3 cellular contexts compared by ENCODE assay signal in the genomic region with DNA sequence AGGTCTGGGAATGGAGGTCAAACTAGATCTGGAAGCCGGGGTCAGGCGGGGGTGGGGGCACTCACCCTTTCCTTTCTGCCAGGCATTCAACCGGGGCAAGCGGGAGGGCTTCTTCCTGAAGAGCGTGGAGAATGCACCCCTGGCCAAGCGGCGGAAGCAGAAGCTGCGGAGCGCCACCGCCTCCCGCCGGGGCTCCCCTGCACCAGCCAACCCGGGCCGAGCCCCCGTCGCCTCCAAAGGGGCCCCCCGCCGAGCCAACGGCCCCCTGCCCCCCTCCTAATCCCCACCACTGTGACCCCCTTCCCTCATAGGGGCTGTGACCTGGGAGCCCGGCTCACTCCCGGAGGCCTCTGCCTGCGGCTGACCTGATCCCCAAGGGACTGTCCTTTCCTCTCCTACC.
A peak's percentile ranks its signal among the peaks of the same experiment; 100 is the strongest.
TF ChIP-seq lines count a peak whose summit lies in the region.

No MANE protein-coding gene starts in this region.

TF ChIP-seq in SK-N-SH, 30 proteins besides CTCF, POLR2A, EP300 and RAD21:
- TF ChIP-seq POLR2AphosphoS5 (IDR thresholded peaks at IDR 0.05; ENCODE audit: low read depth, low read length), result no peak
- TF ChIP-seq TCF12 (IDR thresholded peaks at IDR 0.05), result no peak
- TF ChIP-seq TEAD4 (IDR thresholded peaks at IDR 0.05; ENCODE audit: borderline replicate concordance, insufficient read depth), result no peak
- TF ChIP-seq FOSL2 (IDR thresholded peaks at IDR 0.05; ENCODE audit: borderline replicate concordance, low read depth), result no peak
- no peak for TF ChIP-seq FOXJ3 (CRISPR knock-in tag; IDR thresholded peaks at IDR 0.05)
- TF ChIP-seq NRF1 (IDR thresholded peaks at IDR 0.05; ENCODE audit: low read depth, low read length), result no peak
- no peak for TF ChIP-seq RFX5 (IDR thresholded peaks at IDR 0.05; ENCODE audit: low read length)
- no peak for TF ChIP-seq MAX (IDR thresholded peaks at IDR 0.05; ENCODE audit: low read depth)
- no peak for TF ChIP-seq TAF1 (IDR thresholded peaks at IDR 0.05; ENCODE audit: borderline replicate concordance, low read depth, low read length)
- TF ChIP-seq YY1 (IDR thresholded peaks at IDR 0.05; ENCODE audit: low read depth), result no peak
- no peak for TF ChIP-seq SIN3A (IDR thresholded peaks at IDR 0.05; ENCODE audit: borderline replicate concordance, low read depth, low read length)
- no peak for TF ChIP-seq USF2 (IDR thresholded peaks at IDR 0.05; ENCODE audit: borderline replicate concordance, low read depth, low read length)

TF ChIP-seq in SK-N-SH treated with all-trans-retinoic acid at 6 μM for 48 hours, 23 proteins besides CTCF, POLR2A, EP300 and RAD21 (continues in another document):
- TF ChIP-seq BACH2 (CRISPR knock-in tag; IDR thresholded peaks at IDR 0.05; ENCODE audit: borderline replicate concordance) (no peak), ESRRG (CRISPR knock-in tag; IDR thresholded peaks at IDR 0.05) (no peak), OSR1 (CRISPR knock-in tag; IDR thresholded peaks at IDR 0.05) (no peak), RARB (CRISPR knock-in tag; IDR thresholded peaks at IDR 0.05) (no peak), TOX (CRISPR knock-in tag; IDR thresholded peaks at IDR 0.05; ENCODE audit: borderline replicate concordance) (no peak), ZNF8 (CRISPR knock-in tag; IDR thresholded peaks at IDR 0.05) (no peak), POU6F1 (CRISPR knock-in tag; IDR thresholded peaks at IDR 0.05; ENCODE audit: borderline replicate concordance, low read depth) (no peak), ZNF565 (CRISPR knock-in tag; conservative IDR thresholded peaks at IDR 0.05; ENCODE audit: low read depth) (no peak), SNAI2 (CRISPR knock-in tag; IDR thresholded peaks at IDR 0.05) (no peak), ZC3H10 (CRISPR knock-in tag; IDR thresholded peaks at IDR 0.05) (no peak), PATZ1 (CRISPR knock-in tag; IDR thresholded peaks at IDR 0.05; ENCODE audit: borderline replicate concordance) (no peak), ZFP30 (CRISPR knock-in tag; IDR thresholded peaks at IDR 0.05) (no peak), ZNF70 (CRISPR knock-in tag; IDR thresholded peaks at IDR 0.05) (no peak), TCF4 (CRISPR knock-in tag; IDR thresholded peaks at IDR 0.05; ENCODE audit: borderline replicate concordance) (no peak)
- TF ChIP-seq, protein P1, sequence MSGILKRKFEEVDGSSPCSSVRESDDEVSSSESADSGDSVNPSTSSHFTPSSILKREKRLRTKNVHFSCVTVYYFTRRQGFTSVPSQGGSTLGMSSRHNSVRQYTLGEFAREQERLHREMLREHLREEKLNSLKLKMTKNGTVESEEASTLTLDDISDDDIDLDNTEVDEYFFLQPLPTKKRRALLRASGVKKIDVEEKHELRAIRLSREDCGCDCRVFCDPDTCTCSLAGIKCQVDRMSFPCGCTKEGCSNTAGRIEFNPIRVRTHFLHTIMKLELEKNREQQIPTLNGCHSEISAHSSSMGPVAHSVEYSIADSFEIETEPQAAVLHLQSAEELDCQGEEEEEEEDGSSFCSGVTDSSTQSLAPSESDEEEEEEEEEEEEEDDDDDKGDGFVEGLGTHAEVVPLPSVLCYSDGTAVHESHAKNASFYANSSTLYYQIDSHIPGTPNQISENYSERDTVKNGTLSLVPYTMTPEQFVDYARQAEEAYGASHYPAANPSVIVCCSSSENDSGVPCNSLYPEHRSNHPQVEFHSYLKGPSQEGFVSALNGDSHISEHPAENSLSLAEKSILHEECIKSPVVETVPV (CRISPR knock-in tag; IDR thresholded peaks at IDR 0.05), result no peak
- TF ChIP-seq, protein P2, sequence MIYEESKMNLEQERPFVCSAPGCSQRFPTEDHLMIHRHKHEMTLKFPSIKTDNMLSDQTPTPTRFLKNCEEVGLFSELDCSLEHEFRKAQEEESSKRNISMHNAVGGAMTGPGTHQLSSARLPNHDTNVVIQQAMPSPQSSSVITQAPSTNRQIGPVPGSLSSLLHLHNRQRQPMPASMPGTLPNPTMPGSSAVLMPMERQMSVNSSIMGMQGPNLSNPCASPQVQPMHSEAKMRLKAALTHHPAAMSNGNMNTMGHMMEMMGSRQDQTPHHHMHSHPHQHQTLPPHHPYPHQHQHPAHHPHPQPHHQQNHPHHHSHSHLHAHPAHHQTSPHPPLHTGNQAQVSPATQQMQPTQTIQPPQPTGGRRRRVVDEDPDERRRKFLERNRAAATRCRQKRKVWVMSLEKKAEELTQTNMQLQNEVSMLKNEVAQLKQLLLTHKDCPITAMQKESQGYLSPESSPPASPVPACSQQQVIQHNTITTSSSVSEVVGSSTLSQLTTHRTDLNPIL (CRISPR knock-in tag; IDR thresholded peaks at IDR 0.05; ENCODE audit: low read depth), result no peak

TF ChIP-seq in WTC11, 78 proteins besides CTCF, POLR2A, EP300 and RAD21:
- TF ChIP-seq PREB (CRISPR knock-in tag; IDR thresholded peaks at IDR 0.05; ENCODE audit: borderline replicate concordance), result no peak
- peak; percentile 51; the same call in 1 of the 2 replicates for TF ChIP-seq ZNF423 (CRISPR knock-in tag; IDR thresholded peaks at IDR 0.05)
- no peak for TF ChIP-seq CREB1 (CRISPR knock-in tag; IDR thresholded peaks at IDR 0.05)
- TF ChIP-seq, protein P3, sequence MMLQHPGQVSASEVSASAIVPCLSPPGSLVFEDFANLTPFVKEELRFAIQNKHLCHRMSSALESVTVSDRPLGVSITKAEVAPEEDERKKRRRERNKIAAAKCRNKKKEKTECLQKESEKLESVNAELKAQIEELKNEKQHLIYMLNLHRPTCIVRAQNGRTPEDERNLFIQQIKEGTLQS (CRISPR knock-in tag; conservative IDR thresholded peaks at IDR 0.05), result no peak
- TF ChIP-seq, protein P4, sequence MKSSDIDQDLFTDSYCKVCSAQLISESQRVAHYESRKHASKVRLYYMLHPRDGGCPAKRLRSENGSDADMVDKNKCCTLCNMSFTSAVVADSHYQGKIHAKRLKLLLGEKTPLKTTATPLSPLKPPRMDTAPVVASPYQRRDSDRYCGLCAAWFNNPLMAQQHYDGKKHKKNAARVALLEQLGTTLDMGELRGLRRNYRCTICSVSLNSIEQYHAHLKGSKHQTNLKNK (CRISPR knock-in tag; IDR thresholded peaks at IDR 0.05), result no peak
- TF ChIP-seq USF2 (CRISPR knock-in tag; IDR thresholded peaks at IDR 0.05), result no peak
TF ChIP-seq in WTC11: peak in this region for 1.
